Comparison of ENCODE assay signal across 14 cellular contexts in genomic region chr9:93596399-93596798, GRCh38. TPM values are rescaled to one million over a fixed set of nuclear protein-coding genes. Genes with fewer than 3 reads are reported as not detected.
DNase-seq lines count a peak whose midpoint lies in the region; ATAC-seq and TF ChIP-seq lines count a peak whose summit lies in the region.
"Had no signal": no experiment of that assay in that cellular context is flagged by ENCODE, and none has a peak within 500 bp of the region (broad histone marks: within the 10 kb centered on the region; RNA-seq: fewer than 3 reads in every experiment).

No MANE protein-coding gene starts in this region.

- DNase-seq in activated CD8-positive, alpha-beta memory T cell treated with anti-CD3 and anti-CD28 coated beads, Interleukin-2, amount 50 U/mL, for 48 hours, result peak; percentile 35
- DNase-seq in activated CD8-positive, alpha-beta memory T cell treated with anti-CD3 and anti-CD28 coated beads, Interleukin-2, amount 50 U/mL, for 4 hours, result no peak
- DNase-seq in mesenteric fat pad (ENCODE audit: low spot score), result peak; percentile 68
- peak; percentile 22 for DNase-seq in upper lobe of right lung
- DNase-seq in NCI-H146 treated with DMSO at 0.1 percent for 48 hours (lab: John Stamatoyannopoulos, UW; ENCODE audit: unreplicated experiment), result no peak
- no peak for DNase-seq in NCI-H446 treated with DMSO at 0.1 percent for 48 hours (lab: John Stamatoyannopoulos, UW)
- DNase-seq in midbrain (lab: John Stamatoyannopoulos, UW), result no peak
- DNase-seq: KBM-7, NCI-H1436 treated with DMSO at 0.1 percent for 48 hours, NCI-H2081 treated with DMSO at 0.1 percent for 48 hours, NCI-H526 had no signal

- intact Hi-C loops in upper lobe of right lung (cut with DNase I), result no loop called here

- H3K36me3 ChIP-seq in upper lobe of right lung, result no peaks in the 10 kb centered on the region

- peak; percentile 80 for ATAC-seq in HG03175 (IDR thresholded peaks at IDR 0.05; ENCODE audit: unreplicated experiment)
- ATAC-seq in upper lobe of right lung, result no peak
- ATAC-seq: CD8-positive, alpha-beta T cell; HCT116 had no signal

- H3K4me1 ChIP-seq in upper lobe of right lung, result peaks cover 35% of the 10 kb centered on the region

- no peak overlapping the region for H3K27ac ChIP-seq in upper lobe of right lung

- H3K9me3 ChIP-seq in upper lobe of right lung, result no peaks in the 10 kb centered on the region

- TF ChIP-seq CTCF in upper lobe of right lung (IDR thresholded peaks at IDR 0.05), result no peak

- H3K4me3 ChIP-seq in upper lobe of right lung, result no peak overlapping the region

- H3K27me3 ChIP-seq in upper lobe of right lung, result no peaks in the 10 kb centered on the region

RNA-seq across cellular contexts. Expression of gene PHF2, which starts 20.0 kb away (rescaled TPM):
- total RNA-seq in mesenteric fat pad, result 23.0 TPM
- total RNA-seq in upper lobe of right lung, result 37.0 TPM

Comparison
In these comparisons a context has a peak if more than half of its experiments do, and no peak if none do; other contexts are left out.
1. DNase-seq: peak in activated CD8-positive, alpha-beta memory T cell treated with anti-CD3 and anti-CD28 coated beads, Interleukin-2, amount 50 U/mL, for 48 hours (single experiment), mesenteric fat pad (single experiment) and upper lobe of right lung (single experiment); none in activated CD8-positive, alpha-beta memory T cell treated with anti-CD3 and anti-CD28 coated beads, Interleukin-2, amount 50 U/mL, for 4 hours (single experiment), NCI-H146 treated with DMSO at 0.1 percent for 48 hours (single experiment), NCI-H446 treated with DMSO at 0.1 percent for 48 hours (single experiment) and midbrain (single experiment).